ENCODE assay signal across 1 cellular context in genomic region chr4:2950221-2950989, GRCh38.
A peak's percentile ranks its signal among the peaks of the same experiment; 100 is the strongest.
TF ChIP-seq lines count a peak whose summit lies in the region.

No MANE protein-coding gene starts in this region.

TF ChIP-seq in HepG2, 621 proteins besides CTCF, POLR2A, EP300 and RAD21:
- TF ChIP-seq ATF7 (IDR thresholded peaks at IDR 0.05) (peak; percentile 87), ATF7 (CRISPR knock-in tag; IDR thresholded peaks at IDR 0.05) (no peak), SRF (IDR thresholded peaks at IDR 0.05; ENCODE audit: low read depth, low read length) (no peak), MED13 (CRISPR knock-in tag; IDR thresholded peaks at IDR 0.05) (no peak), SPEN (CRISPR knock-in tag; IDR thresholded peaks at IDR 0.05; ENCODE audit: low read depth) (no peak), ZNF546 (CRISPR knock-in tag; conservative IDR thresholded peaks at IDR 0.05) (no peak), ZNF326 (CRISPR knock-in tag; IDR thresholded peaks at IDR 0.05; ENCODE audit: borderline replicate concordance) (no peak), ZKSCAN1 (IDR thresholded peaks at IDR 0.05; ENCODE audit: low read length) (no peak), ATF2 (CRISPR knock-in tag; IDR thresholded peaks at IDR 0.05) (no peak), ZNF224 (CRISPR knock-in tag; IDR thresholded peaks at IDR 0.05) (no peak), ZNF24 (IDR thresholded peaks at IDR 0.05) (no peak), RBFOX2 (IDR thresholded peaks at IDR 0.05; ENCODE audit: low read depth, low read length) (0 out of 2 replicates have a peak, but pooled peaks have one; percentile 11), ZNF577 (CRISPR knock-in tag; IDR thresholded peaks at IDR 0.05; ENCODE audit: borderline replicate concordance, low read depth) (no peak), BCLAF1 (IDR thresholded peaks at IDR 0.05) (no peak), ZNF513 (CRISPR knock-in tag; conservative IDR thresholded peaks at IDR 0.05) (no peak), ZSCAN12 (CRISPR knock-in tag; IDR thresholded peaks at IDR 0.05) (no peak), DRAP1 (CRISPR knock-in tag; IDR thresholded peaks at IDR 0.05) (no peak), ZFP37 (CRISPR knock-in tag; IDR thresholded peaks at IDR 0.05; ENCODE audit: borderline replicate concordance) (no peak), CREB1 (IDR thresholded peaks at IDR 0.05) (peak; percentile 53), CREB1 (CRISPR knock-in tag; IDR thresholded peaks at IDR 0.05) (no peak), ZSCAN31 (CRISPR knock-in tag; IDR thresholded peaks at IDR 0.05; ENCODE audit: low read depth) (no peak), ARID2 (CRISPR knock-in tag; IDR thresholded peaks at IDR 0.05; ENCODE audit: borderline replicate concordance) (no peak), CERS6 (CRISPR knock-in tag; IDR thresholded peaks at IDR 0.05) (no peak)
- TF ChIP-seq, protein P1, sequence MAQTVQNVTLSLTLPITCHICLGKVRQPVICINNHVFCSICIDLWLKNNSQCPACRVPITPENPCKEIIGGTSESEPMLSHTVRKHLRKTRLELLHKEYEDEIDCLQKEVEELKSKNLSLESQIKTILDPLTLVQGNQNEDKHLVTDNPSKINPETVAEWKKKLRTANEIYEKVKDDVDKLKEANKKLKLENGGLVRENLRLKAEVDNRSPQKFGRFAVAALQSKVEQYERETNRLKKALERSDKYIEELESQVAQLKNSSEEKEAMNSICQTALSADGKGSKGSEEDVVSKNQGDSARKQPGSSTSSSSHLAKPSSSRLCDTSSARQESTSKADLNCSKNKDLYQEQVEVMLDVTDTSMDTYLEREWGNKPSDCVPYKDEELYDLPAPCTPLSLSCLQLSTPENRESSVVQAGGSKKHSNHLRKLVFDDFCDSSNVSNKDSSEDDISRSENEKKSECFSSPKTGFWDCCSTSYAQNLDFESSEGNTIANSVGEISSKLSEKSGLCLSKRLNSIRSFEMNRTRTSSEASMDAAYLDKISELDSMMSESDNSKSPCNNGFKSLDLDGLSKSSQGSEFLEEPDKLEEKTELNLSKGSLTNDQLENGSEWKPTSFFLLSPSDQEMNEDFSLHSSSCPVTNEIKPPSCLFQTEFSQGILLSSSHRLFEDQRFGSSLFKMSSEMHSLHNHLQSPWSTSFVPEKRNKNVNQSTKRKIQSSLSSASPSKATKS (CRISPR knock-in tag; IDR thresholded peaks at IDR 0.05): no peak
- TF ChIP-seq, protein P2, sequence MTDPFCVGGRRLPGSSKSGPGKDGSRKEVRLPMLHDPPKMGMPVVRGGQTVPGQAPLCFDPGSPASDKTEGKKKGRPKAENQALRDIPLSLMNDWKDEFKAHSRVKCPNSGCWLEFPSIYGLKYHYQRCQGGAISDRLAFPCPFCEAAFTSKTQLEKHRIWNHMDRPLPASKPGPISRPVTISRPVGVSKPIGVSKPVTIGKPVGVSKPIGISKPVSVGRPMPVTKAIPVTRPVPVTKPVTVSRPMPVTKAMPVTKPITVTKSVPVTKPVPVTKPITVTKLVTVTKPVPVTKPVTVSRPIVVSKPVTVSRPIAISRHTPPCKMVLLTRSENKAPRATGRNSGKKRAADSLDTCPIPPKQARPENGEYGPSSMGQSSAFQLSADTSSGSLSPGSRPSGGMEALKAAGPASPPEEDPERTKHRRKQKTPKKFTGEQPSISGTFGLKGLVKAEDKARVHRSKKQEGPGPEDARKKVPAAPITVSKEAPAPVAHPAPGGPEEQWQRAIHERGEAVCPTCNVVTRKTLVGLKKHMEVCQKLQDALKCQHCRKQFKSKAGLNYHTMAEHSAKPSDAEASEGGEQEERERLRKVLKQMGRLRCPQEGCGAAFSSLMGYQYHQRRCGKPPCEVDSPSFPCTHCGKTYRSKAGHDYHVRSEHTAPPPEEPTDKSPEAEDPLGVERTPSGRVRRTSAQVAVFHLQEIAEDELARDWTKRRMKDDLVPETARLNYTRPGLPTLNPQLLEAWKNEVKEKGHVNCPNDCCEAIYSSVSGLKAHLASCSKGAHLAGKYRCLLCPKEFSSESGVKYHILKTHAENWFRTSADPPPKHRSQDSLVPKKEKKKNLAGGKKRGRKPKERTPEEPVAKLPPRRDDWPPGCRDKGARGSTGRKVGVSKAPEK (CRISPR knock-in tag; IDR thresholded peaks at IDR 0.05; ENCODE audit: borderline replicate concordance): no peak
- TF ChIP-seq, protein P3, sequence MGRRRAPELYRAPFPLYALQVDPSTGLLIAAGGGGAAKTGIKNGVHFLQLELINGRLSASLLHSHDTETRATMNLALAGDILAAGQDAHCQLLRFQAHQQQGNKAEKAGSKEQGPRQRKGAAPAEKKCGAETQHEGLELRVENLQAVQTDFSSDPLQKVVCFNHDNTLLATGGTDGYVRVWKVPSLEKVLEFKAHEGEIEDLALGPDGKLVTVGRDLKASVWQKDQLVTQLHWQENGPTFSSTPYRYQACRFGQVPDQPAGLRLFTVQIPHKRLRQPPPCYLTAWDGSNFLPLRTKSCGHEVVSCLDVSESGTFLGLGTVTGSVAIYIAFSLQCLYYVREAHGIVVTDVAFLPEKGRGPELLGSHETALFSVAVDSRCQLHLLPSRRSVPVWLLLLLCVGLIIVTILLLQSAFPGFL (CRISPR knock-in tag; IDR thresholded peaks at IDR 0.05): no peak
- TF ChIP-seq, protein P4, sequence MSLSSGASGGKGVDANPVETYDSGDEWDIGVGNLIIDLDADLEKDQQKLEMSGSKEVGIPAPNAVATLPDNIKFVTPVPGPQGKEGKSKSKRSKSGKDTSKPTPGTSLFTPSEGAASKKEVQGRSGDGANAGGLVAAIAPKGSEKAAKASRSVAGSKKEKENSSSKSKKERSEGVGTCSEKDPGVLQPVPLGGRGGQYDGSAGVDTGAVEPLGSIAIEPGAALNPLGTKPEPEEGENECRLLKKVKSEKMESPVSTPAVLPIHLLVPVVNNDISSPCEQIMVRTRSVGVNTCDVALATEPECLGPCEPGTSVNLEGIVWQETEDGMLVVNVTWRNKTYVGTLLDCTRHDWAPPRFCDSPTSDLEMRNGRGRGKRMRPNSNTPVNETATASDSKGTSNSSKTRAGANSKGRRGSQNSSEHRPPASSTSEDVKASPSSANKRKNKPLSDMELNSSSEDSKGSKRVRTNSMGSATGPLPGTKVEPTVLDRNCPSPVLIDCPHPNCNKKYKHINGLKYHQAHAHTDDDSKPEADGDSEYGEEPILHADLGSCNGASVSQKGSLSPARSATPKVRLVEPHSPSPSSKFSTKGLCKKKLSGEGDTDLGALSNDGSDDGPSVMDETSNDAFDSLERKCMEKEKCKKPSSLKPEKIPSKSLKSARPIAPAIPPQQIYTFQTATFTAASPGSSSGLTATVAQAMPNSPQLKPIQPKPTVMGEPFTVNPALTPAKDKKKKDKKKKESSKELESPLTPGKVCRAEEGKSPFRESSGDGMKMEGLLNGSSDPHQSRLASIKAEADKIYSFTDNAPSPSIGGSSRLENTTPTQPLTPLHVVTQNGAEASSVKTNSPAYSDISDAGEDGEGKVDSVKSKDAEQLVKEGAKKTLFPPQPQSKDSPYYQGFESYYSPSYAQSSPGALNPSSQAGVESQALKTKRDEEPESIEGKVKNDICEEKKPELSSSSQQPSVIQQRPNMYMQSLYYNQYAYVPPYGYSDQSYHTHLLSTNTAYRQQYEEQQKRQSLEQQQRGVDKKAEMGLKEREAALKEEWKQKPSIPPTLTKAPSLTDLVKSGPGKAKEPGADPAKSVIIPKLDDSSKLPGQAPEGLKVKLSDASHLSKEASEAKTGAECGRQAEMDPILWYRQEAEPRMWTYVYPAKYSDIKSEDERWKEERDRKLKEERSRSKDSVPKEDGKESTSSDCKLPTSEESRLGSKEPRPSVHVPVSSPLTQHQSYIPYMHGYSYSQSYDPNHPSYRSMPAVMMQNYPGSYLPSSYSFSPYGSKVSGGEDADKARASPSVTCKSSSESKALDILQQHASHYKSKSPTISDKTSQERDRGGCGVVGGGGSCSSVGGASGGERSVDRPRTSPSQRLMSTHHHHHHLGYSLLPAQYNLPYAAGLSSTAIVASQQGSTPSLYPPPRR (CRISPR knock-in tag; IDR thresholded peaks at IDR 0.05; ENCODE audit: borderline replicate concordance): no peak
